ENCODE assay signal across 18 cellular contexts in the genomic region with DNA sequence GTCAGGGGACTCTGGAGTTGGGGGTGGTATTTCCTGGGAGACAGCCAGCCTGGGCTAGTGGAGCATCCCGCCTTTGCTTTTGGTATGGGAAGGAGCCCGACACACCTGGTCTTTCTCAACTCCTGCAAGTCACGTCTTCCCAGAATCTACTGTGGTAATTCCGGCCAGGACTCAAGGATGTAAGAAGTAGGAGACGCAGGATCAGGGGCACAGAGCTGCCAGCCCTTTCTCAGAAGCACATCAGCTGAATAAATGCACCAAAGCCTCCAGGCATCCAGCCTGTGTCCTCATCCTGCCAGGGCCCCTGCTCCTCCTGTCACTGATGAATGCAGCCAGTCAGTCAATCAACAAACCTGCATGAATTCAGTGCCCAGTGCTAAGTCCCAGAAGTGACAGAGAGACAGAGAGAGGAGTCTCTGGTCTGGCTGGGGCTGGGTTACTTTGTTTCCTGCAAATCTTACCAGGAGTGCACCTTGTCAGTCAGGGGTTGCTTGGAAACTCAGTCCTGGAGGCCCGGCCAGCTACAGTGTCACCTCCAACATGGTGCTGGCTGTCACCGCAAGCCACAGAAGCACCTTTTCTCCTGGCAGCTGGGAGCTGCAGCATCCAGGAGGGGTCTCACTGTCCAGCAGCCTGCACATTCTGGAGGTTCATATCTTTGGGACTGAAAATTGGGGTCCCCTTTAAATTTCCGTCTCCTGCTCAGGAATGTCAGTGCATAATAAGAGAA.
DNase-seq lines count a peak whose midpoint lies in the region; ATAC-seq and TF ChIP-seq lines count a peak whose summit lies in the region.
"Had no signal": no experiment of that assay in that cellular context is flagged by ENCODE, and none has a peak within 500 bp of the region (broad histone marks: within the 10 kb centered on the region; RNA-seq: fewer than 3 reads in every experiment).

No MANE protein-coding gene starts in this region.

- no peak overlapping the region for H2BK5ac ChIP-seq in neuronal stem cell (ENCODE audit: low read length)

- DNase-seq in cardiac septum (ENCODE audit: low spot score): peak; percentile 58
- no peak for DNase-seq in right atrium auricular region (ENCODE audit: low spot score)
- DNase-seq in left ventricle myocardium inferior: no peak
- no peak for DNase-seq in neuronal stem cell (ENCODE audit: low spot score)
- DNase-seq in GM13977 (ENCODE audit: low spot score): no peak
- no peak for DNase-seq in DMS79 treated with DMSO at 0.1 percent for 48 hours (lab: John Stamatoyannopoulos, UW)
- DNase-seq: H9, HFFc6, KBM-7, MM.1S, NCI-H1048, NCI-H1417 treated with DMSO at 0.1 percent for 48 hours, NCI-H187, NCI-H446 treated with DMSO at 0.1 percent for 48 hours, NCI-H526 treated with DMSO at 0.1 percent for 48 hours, OCI-M1 had no signal

- H3K14ac ChIP-seq in neuronal stem cell (ENCODE audit: low read length): peak overlapping the region; percentile 63

- ATAC-seq in GM21423 (IDR thresholded peaks at IDR 0.05; ENCODE audit: unreplicated experiment): no peak
- ATAC-seq: A549 had no signal

- no peak overlapping the region for H4K91ac ChIP-seq in neuronal stem cell (ENCODE audit: low read depth, low read length, poor library complexity)

- intact Hi-C loops in cardiac septum (cut with DNase I): no loop called here
- intact Hi-C loops in left ventricle myocardium inferior (cut with micrococcal nuclease): no loop called here

- no peak overlapping the region for H2AK5ac ChIP-seq in neuronal stem cell (ENCODE audit: low read depth, low read length)

- no peak overlapping the region for H3K4me2 ChIP-seq in neuronal stem cell (ENCODE audit: insufficient read depth, low read length, poor library complexity, severe bottlenecking)
- H3K4me2 ChIP-seq: A549 had no signal

- TF ChIP-seq CTCF in right atrium auricular region (IDR thresholded peaks at IDR 0.05): no peak
- no peak for TF ChIP-seq CTCF in left ventricle myocardium inferior (IDR thresholded peaks at IDR 0.05; ENCODE audit: borderline replicate concordance)
- TF ChIP-seq CTCF in GM13977 (IDR thresholded peaks at IDR 0.05; ENCODE audit: extremely low read depth, insufficient read depth, missing control alignments): no peak

- H3K18ac ChIP-seq in neuronal stem cell (ENCODE audit: low read length): no peak overlapping the region

- no peak overlapping the region for H3K4me3 ChIP-seq in right atrium auricular region
- no peak overlapping the region for H3K4me3 ChIP-seq in left ventricle myocardium inferior
- H3K4me3 ChIP-seq in neuronal stem cell (ENCODE audit: low read length in 2 of 2): no peak overlapping the region
- H3K4me3 ChIP-seq: A549 had no signal

- H3K4me1 ChIP-seq in right atrium auricular region (peaks cover 0 to 29% of the 10 kb centered on the region in 2 donors), left ventricle myocardium inferior (peaks cover 43% of the 10 kb centered on the region), neuronal stem cell (ENCODE audit: control insufficient read depth in 2 of 2, insufficient read depth in 1 of 2, low read depth in 1 of 2, low read length in 2 of 2) (no peaks in the 10 kb centered on the region)
- H3K4me1 ChIP-seq: A549 had no signal

- no peaks in the 10 kb centered on the region for H3K9me3 ChIP-seq in right atrium auricular region
- no peaks in the 10 kb centered on the region for H3K9me3 ChIP-seq in left ventricle myocardium inferior (replicated peaks)
- peaks cover 0 to 1% of the 10 kb centered on the region in 2 donors for H3K9me3 ChIP-seq in neuronal stem cell (replicated peaks in 1 of 2; ENCODE audit: control insufficient read depth in 2 of 2, insufficient read depth in 1 of 2, low read depth in 1 of 2, low read length in 2 of 2)
- H3K9me3 ChIP-seq: A549 had no signal

- no peak overlapping the region for H2BK12ac ChIP-seq in neuronal stem cell (ENCODE audit: low read length)

- H3K4ac ChIP-seq in neuronal stem cell (ENCODE audit: low read length): no peak overlapping the region

- H2AFZ ChIP-seq in neuronal stem cell (ENCODE audit: low read length): no peak overlapping the region

- in situ Hi-C loops in GM13977 (cut with MboI; ENCODE audit: low pct_unique_long_range_greater_than_20kb, low sequenced_read_pairs, unreplicated experiment): loop anchor here (25.0 kb wide), 1 partner anchor 296 kb away; no protein-coding TSS in a partner anchor

- no peak overlapping the region for H4K8ac ChIP-seq in neuronal stem cell (ENCODE audit: low read depth, low read length)

- no peaks in the 10 kb centered on the region for H3K79me1 ChIP-seq in neuronal stem cell (ENCODE audit: low read depth, low read length)

- H3K23ac ChIP-seq in neuronal stem cell (ENCODE audit: low read depth, low read length, poor library complexity): no peak overlapping the region

- H3K9ac ChIP-seq in neuronal stem cell (ENCODE audit: low read depth, low read length, poor library complexity): no peak overlapping the region

- H3K27ac ChIP-seq in right atrium auricular region: no peak overlapping the region
- peak overlapping the region; percentile 63 for H3K27ac ChIP-seq in left ventricle myocardium inferior (replicated peaks)
- no peak overlapping the region for H3K27ac ChIP-seq in neuronal stem cell (replicated peaks; ENCODE audit: low read length)
- H3K27ac ChIP-seq: A549 had no signal

- H3K27me3 ChIP-seq in right atrium auricular region (no peaks in the 10 kb centered on the region), left ventricle myocardium inferior (ENCODE audit: low read depth) (no peaks in the 10 kb centered on the region), neuronal stem cell (ENCODE audit: control insufficient read depth in 3 of 3, insufficient read depth in 3 of 3, low read depth in 1 of 3, low read length in 3 of 3) (peaks cover 0 to 7% (median 3%) of the 10 kb centered on the region in 3 experiments)

- H3K36me3 ChIP-seq in right atrium auricular region (no peaks in the 10 kb centered on the region), left ventricle myocardium inferior (no peaks in the 10 kb centered on the region), neuronal stem cell (replicated peaks in 1 of 2; ENCODE audit: control insufficient read depth in 2 of 2, insufficient read depth in 2 of 2, low read length in 2 of 2) (no peaks in the 10 kb centered on the region)

- no CpG with 5 or more reads among the region's 8 CpGs for WGBS in neuronal stem cell (ENCODE audit: extremely low coverage in 2 of 2, insufficient read length in 2 of 2, insufficient replicate concordance in 1 of 2), 2 donors

- H2BK120ac ChIP-seq in neuronal stem cell (ENCODE audit: low read depth, low read length): no peak overlapping the region

- H2BK15ac ChIP-seq in neuronal stem cell (ENCODE audit: low read length): no peak overlapping the region
